Comparison of ENCODE assay signal across 8 cellular contexts in genomic region chr1:200279810-200280411, GRCh38.
A peak's percentile ranks its signal among the peaks of the same experiment; 100 is the strongest.
DNase-seq lines count a peak whose midpoint lies in the region; ATAC-seq, FAIRE-seq and TF ChIP-seq lines count a peak whose summit lies in the region.

No MANE protein-coding gene starts in this region.

- no peak overlapping the region for H3K4me3 ChIP-seq in esophagus muscularis mucosa
- no peak overlapping the region for H3K4me3 ChIP-seq in pancreas

- TF ChIP-seq CTCF in esophagus muscularis mucosa (IDR thresholded peaks at IDR 0.05): peak; percentile 38 to 65 (median 41)
- TF ChIP-seq CTCF in pancreas (IDR thresholded peaks at IDR 0.05): peak; percentile 56 to 75 (median 66)

- H3K27ac Mint-ChIP-seq in activated T-helper 1 cell treated with anti-CD3 and anti-CD28 coated beads, Interleukin-12 subunit alpha, Interleukin-12 subunit beta, Interleukin-2, Interleukin-4 antibody, amounts not matched to agents 30 ng/mL and 10 ng/mL and 1 ng/mL, durations not matched to agents 14 hours and 24 hours and 36 hours: no peak overlapping the region

- no peaks in the 10 kb centered on the region for H3K27me3 ChIP-seq in esophagus muscularis mucosa
- H3K27me3 ChIP-seq in pancreas: no peaks in the 10 kb centered on the region

- TF ChIP-seq EP300 in esophagus muscularis mucosa (IDR thresholded peaks at IDR 0.05): no peak

- H3K27ac ChIP-seq in esophagus muscularis mucosa (replicated peaks in 1 of 4) (no peak overlapping the region), pancreas (no peak overlapping the region)

- no peaks in the 10 kb centered on the region for H3K9me3 Mint-ChIP-seq in activated T-helper 1 cell treated with anti-CD3 and anti-CD28 coated beads, Interleukin-12 subunit alpha, Interleukin-12 subunit beta, Interleukin-2, Interleukin-4 antibody, amounts not matched to agents 30 ng/mL and 10 ng/mL and 1 ng/mL, durations not matched to agents 14 hours and 24 hours and 36 hours

- intact Hi-C loops in esophagus muscularis mucosa (cut with DNase I) (loop anchor here (5.0 kb wide), 1 partner anchor 207 kb away; no protein-coding TSS in a partner anchor), pancreas (cut with DNase I) (loop anchor here in 1 of 3 donors (10.0 kb wide), 1 partner anchor 215 kb away; no protein-coding TSS in a partner anchor)
- intact Hi-C loops in activated T-helper 1 cell treated with anti-CD3 and anti-CD28 coated beads, Interleukin-12 subunit alpha, Interleukin-12 subunit beta, Interleukin-2, Interleukin-4 antibody, amounts not matched to agents 30 ng/mL and 10 ng/mL and 1 ng/mL, durations not matched to agents 14 hours and 24 hours and 36 hours (cut with micrococcal nuclease): loop anchor here (1.0 kb wide), 3 partner anchors 141 to 230 kb away; no protein-coding TSS in a partner anchor

- H3K4me1 Mint-ChIP-seq in activated T-helper 1 cell treated with anti-CD3 and anti-CD28 coated beads, Interleukin-12 subunit alpha, Interleukin-12 subunit beta, Interleukin-2, Interleukin-4 antibody, amounts not matched to agents 30 ng/mL and 10 ng/mL and 1 ng/mL, durations not matched to agents 14 hours and 24 hours and 36 hours (ENCODE audit: low read depth): no peaks in the 10 kb centered on the region

- TF ChIP-seq POLR2A in esophagus muscularis mucosa (IDR thresholded peaks at IDR 0.05; ENCODE audit: low read depth): no peak

- no peak overlapping the region for H3K4me3 Mint-ChIP-seq in activated T-helper 1 cell treated with anti-CD3 and anti-CD28 coated beads, Interleukin-12 subunit alpha, Interleukin-12 subunit beta, Interleukin-2, Interleukin-4 antibody, amounts not matched to agents 30 ng/mL and 10 ng/mL and 1 ng/mL, durations not matched to agents 14 hours and 24 hours and 36 hours

- H3K9me3 ChIP-seq in esophagus muscularis mucosa: no peaks in the 10 kb centered on the region
- no peaks in the 10 kb centered on the region for H3K9me3 ChIP-seq in pancreas

- WGBS in esophagus muscularis mucosa: 32% methylated on average over 4 of the region's 4 CpGs
- 20 to 23% methylated on average over 4 of the region's 4 CpGs for WGBS in pancreas, 2 donors

- no peak for FAIRE-seq in HTR-8/SVneo (lab: Jason Lieb, UNC)
- FAIRE-seq in pancreas (lab: Jason Lieb, UNC): no peak

- ATAC-seq in pancreas (peak; percentile 79 to 89 (median 82)), GM18867 (IDR thresholded peaks at IDR 0.05; ENCODE audit: unreplicated experiment) (no peak)

- peak; percentile 6 to 26 for DNase-seq in activated CD4-positive, alpha-beta T cell treated with anti-CD3 and anti-CD28 coated beads for 4 hours
- no peak for DNase-seq in activated CD4-positive, alpha-beta T cell treated with anti-CD3 and anti-CD28 coated beads for 1 hour
- DNase-seq in HTR-8/SVneo (ENCODE audit: insufficient read length, low spot score) (peak; percentile 60), SKM-1 treated with dmso at 0.1 percent for 144 hours (lab: John Stamatoyannopoulos, UW; ENCODE audit: unreplicated experiment) (peak; percentile 64), esophagus muscularis mucosa (ENCODE audit: extremely low spot score) (no peak), pancreas (peak in 5 of 6 donors; percentile 52 to 68 (median 63))
- DNase-seq in activated T-helper 1 cell treated with anti-CD3 and anti-CD28 coated beads, Interleukin-12 subunit alpha, Interleukin-12 subunit beta, Interleukin-2, Interleukin-4 antibody, amounts not matched to agents 30 ng/mL and 10 ng/mL and 1 ng/mL, durations not matched to agents 14 hours and 24 hours and 36 hours (ENCODE audit: low spot score): no peak

- H3K36me3 ChIP-seq in esophagus muscularis mucosa (no peaks in the 10 kb centered on the region), pancreas (no peaks in the 10 kb centered on the region)

- no peaks in the 10 kb centered on the region for H3K36me3 Mint-ChIP-seq in activated T-helper 1 cell treated with anti-CD3 and anti-CD28 coated beads, Interleukin-12 subunit alpha, Interleukin-12 subunit beta, Interleukin-2, Interleukin-4 antibody, amounts not matched to agents 30 ng/mL and 10 ng/mL and 1 ng/mL, durations not matched to agents 14 hours and 24 hours and 36 hours (ENCODE audit: low read depth)

- H3K4me1 ChIP-seq in esophagus muscularis mucosa (peaks cover 0 to 7% (median 0%) of the 10 kb centered on the region in 4 donors), pancreas (peaks cover 0 to 11% (median 4%) of the 10 kb centered on the region in 3 donors)

- peaks cover 10% of the 10 kb centered on the region for H3K27me3 Mint-ChIP-seq in activated T-helper 1 cell treated with anti-CD3 and anti-CD28 coated beads, Interleukin-12 subunit alpha, Interleukin-12 subunit beta, Interleukin-2, Interleukin-4 antibody, amounts not matched to agents 30 ng/mL and 10 ng/mL and 1 ng/mL, durations not matched to agents 14 hours and 24 hours and 36 hours (ENCODE audit: insufficient read depth)

Comparison
In these comparisons a context has a peak if more than half of its experiments do, and no peak if none do; other contexts are left out.
1. DNase-seq: peak in activated CD4-positive, alpha-beta T cell treated with anti-CD3 and anti-CD28 coated beads for 4 hours (2 of 2), HTR-8/SVneo (single experiment), SKM-1 treated with dmso at 0.1 percent for 144 hours (single experiment) and pancreas (5 of 6); none in activated CD4-positive, alpha-beta T cell treated with anti-CD3 and anti-CD28 coated beads for 1 hour (single experiment), esophagus muscularis mucosa (single experiment) and activated T-helper 1 cell treated with anti-CD3 and anti-CD28 coated beads, Interleukin-12 subunit alpha, Interleukin-12 subunit beta, Interleukin-2, Interleukin-4 antibody, amounts not matched to agents 30 ng/mL and 10 ng/mL and 1 ng/mL, durations not matched to agents 14 hours and 24 hours and 36 hours (single experiment).